8 cellular contexts compared by ENCODE assay signal in genomic region chr10:73729781-73730152, GRCh38. TPM values are rescaled to one million over a fixed set of nuclear protein-coding genes. Genes with fewer than 3 reads are reported as not detected.
DNase-seq lines count a peak whose midpoint lies in the region; ATAC-seq, FAIRE-seq and TF ChIP-seq lines count a peak whose summit lies in the region.
"Not testable (repeated sequence)": the region's sequence is repeated elsewhere in the genome, so short reads cannot be mapped to it uniquely, and the experiment has no call there.

No MANE protein-coding gene starts in this region.

- not testable (repeated sequence) for FAIRE-seq in small intestine (lab: Jason Lieb, UNC)

- not testable (repeated sequence) for H3K9me3 Mint-ChIP-seq in activated CD4-positive, alpha-beta T cell treated with anti-CD3 and anti-CD28 coated beads for 36 hours (ENCODE audit: low read depth); memory B cell

- 0% methylated on average over 9 of the region's 9 CpGs for WGBS in small intestine, 3 donors

- peak; percentile 6 for DNase-seq in NCI-H146 (lab: John Stamatoyannopoulos, UW)
- DNase-seq in activated CD4-positive, alpha-beta T cell treated with anti-CD3 and anti-CD28 coated beads for 36 hours = peak; percentile 71
- not testable (repeated sequence) for DNase-seq in ascending aorta (ENCODE audit: low spot score in 2 of 2); memory B cell (ENCODE audit: low spot score in 2 of 2); small intestine; tibial artery
- DNase-seq in fibroblast of lung (ENCODE audit: low read depth in 2 of 2) = peak; percentile 58 to 62

- peak overlapping the region; percentile 61 to 80 for H3K4me3 ChIP-seq in ascending aorta
- H3K4me3 ChIP-seq in fibroblast of lung (replicated peaks in 1 of 4; ENCODE audit: control extremely low read depth in 1 of 4, insufficient read depth in 1 of 4, low read depth in 3 of 4, low read length in 4 of 4) = peak overlapping the region; percentile 54 to 94 (median 80)
- H3K4me3 ChIP-seq in small intestine (ENCODE audit: low read depth in 1 of 2, low read length in 2 of 2) = peak overlapping the region; percentile 75 to 88
- H3K4me3 ChIP-seq in tibial artery = peak overlapping the region; percentile 83 to 88

- H3K4me2 ChIP-seq in fibroblast of lung (ENCODE audit: extremely low read depth, insufficient read depth, low read length) = peak overlapping the region; percentile 90

- H4K20me1 ChIP-seq in fibroblast of lung (ENCODE audit: control insufficient read depth, extremely low read depth, insufficient read depth, low read length) = not testable (repeated sequence)

- H3K36me3 Mint-ChIP-seq in activated CD4-positive, alpha-beta T cell treated with anti-CD3 and anti-CD28 coated beads for 36 hours (ENCODE audit: low read depth) = peaks cover 22% of the 10 kb centered on the region
- not testable (repeated sequence) for H3K36me3 Mint-ChIP-seq in memory B cell

- not testable (repeated sequence) for H3K9me3 ChIP-seq in ES-I3 (ENCODE audit: control insufficient read depth, insufficient read depth, low read length); ascending aorta; fibroblast of lung (ENCODE audit: control insufficient read depth, insufficient read depth, low read depth, low read length); small intestine (ENCODE audit: control insufficient read depth, low read depth); tibial artery

- H3K27ac Mint-ChIP-seq in activated CD4-positive, alpha-beta T cell treated with anti-CD3 and anti-CD28 coated beads for 36 hours = peak overlapping the region; percentile 97
- peak overlapping the region; percentile 92 for H3K27ac Mint-ChIP-seq in memory B cell

- H3K27ac ChIP-seq in ascending aorta (peak overlapping the region; percentile 85 to 91), fibroblast of lung (ENCODE audit: insufficient read depth, low read length) (peak overlapping the region; percentile 94), small intestine (ENCODE audit: low read depth in 1 of 2, low read length in 1 of 2) (peak overlapping the region; percentile 74 to 98), tibial artery (peak overlapping the region; percentile 88 to 89)

- H3K9ac ChIP-seq in ES-I3 (ENCODE audit: low read depth, low read length) (peak overlapping the region; percentile 96), fibroblast of lung (ENCODE audit: insufficient read depth, low read length) (peak overlapping the region; percentile 23)

- ATAC-seq in activated CD4-positive, alpha-beta T cell treated with anti-CD3 and anti-CD28 coated beads for 36 hours = peak; percentile 43
- ATAC-seq in memory B cell (ENCODE audit: low read depth) = not testable (repeated sequence)

- CTCF ChIA-PET in activated CD4-positive, alpha-beta T cell treated with anti-CD3 and anti-CD28 coated beads for 36 hours (lab: Charles Lee) = interaction anchor here (0.9 to 1.0 kb wide), 2 partner anchors 58 to 151 kb away, joined by 3 read pairs; no protein-coding TSS in a partner anchor

- H2AFZ ChIP-seq in fibroblast of lung (ENCODE audit: low read length) = peak overlapping the region; percentile 44

- not testable (repeated sequence) for TF ChIP-seq CTCF in ascending aorta (IDR thresholded peaks at IDR 0.05); fibroblast of lung (conservative IDR thresholded peaks at IDR 0.05 in 1 of 2, IDR thresholded peaks at IDR 0.05 in 1 of 2; ENCODE audit: low read depth in 1 of 2, low read length in 2 of 2); tibial artery (IDR thresholded peaks at IDR 0.05)

- intact Hi-C loops in activated CD4-positive, alpha-beta T cell treated with anti-CD3 and anti-CD28 coated beads for 36 hours (cut with DNase I, micrococcal nuclease) = loop anchor here (1.0 to 5.0 kb wide), 10 partner anchors 15 to 633 kb away; partner anchors contain the start of genes DNAJC9 (in 2 of the 2), SEC24C (in 2 of the 2), ECD (in 1 of the 2) and FAM149B1 (in 1 of the 2)
- intact Hi-C loops in ascending aorta (cut with DNase I); tibial artery (cut with DNase I; ENCODE audit: low total_unique reads): not testable (repeated sequence)

- not testable (repeated sequence) for H3K27me3 Mint-ChIP-seq in activated CD4-positive, alpha-beta T cell treated with anti-CD3 and anti-CD28 coated beads for 36 hours; memory B cell

- H3K27me3 ChIP-seq in ascending aorta; fibroblast of lung (ENCODE audit: control insufficient read depth, insufficient read depth, low read length); small intestine (ENCODE audit: control insufficient read depth in 2 of 2, insufficient read depth in 2 of 2, low read length in 2 of 2); tibial artery: not testable (repeated sequence)

- H3K4me1 ChIP-seq in ES-I3 (ENCODE audit: insufficient read depth, low read length); fibroblast of lung (ENCODE audit: control insufficient read depth, extremely low read depth, insufficient read depth, low read length); small intestine (ENCODE audit: control insufficient read depth in 2 of 2, insufficient read depth in 1 of 2, low read depth in 1 of 2, low read length in 1 of 2): not testable (repeated sequence)
- H3K4me1 ChIP-seq in ascending aorta (peaks cover 8 to 30% of the 10 kb centered on the region in 2 donors), tibial artery (peaks cover 0 to 53% (median 29%) of the 10 kb centered on the region in 4 donors)

- H3K4me3 Mint-ChIP-seq in activated CD4-positive, alpha-beta T cell treated with anti-CD3 and anti-CD28 coated beads for 36 hours = peak overlapping the region; percentile 98
- peak overlapping the region; percentile 97 for H3K4me3 Mint-ChIP-seq in memory B cell

- H3K36me3 ChIP-seq in ES-I3 (ENCODE audit: insufficient read depth, low read length); fibroblast of lung (ENCODE audit: control insufficient read depth, insufficient read depth, low read length); small intestine (ENCODE audit: control insufficient read depth in 2 of 2, insufficient read depth in 2 of 2, low read length in 2 of 2): not testable (repeated sequence)
- H3K36me3 ChIP-seq in ascending aorta (peaks cover 31 to 53% of the 10 kb centered on the region in 2 donors), tibial artery (peaks cover 18 to 56% (median 28%) of the 10 kb centered on the region in 3 donors)

- peaks cover 30% of the 10 kb centered on the region for H3K79me2 ChIP-seq in fibroblast of lung (ENCODE audit: control insufficient read depth, insufficient read depth, low read length)

- not testable (repeated sequence) for H3K4me1 Mint-ChIP-seq in activated CD4-positive, alpha-beta T cell treated with anti-CD3 and anti-CD28 coated beads for 36 hours; memory B cell

- POLR2A ChIA-PET in activated CD4-positive, alpha-beta T cell treated with anti-CD3 and anti-CD28 coated beads for 36 hours (lab: Charles Lee) = interaction anchor here (0.6 to 2.6 kb wide), 7 partner anchors 13 to 478 kb away, joined by 3 to 28 read pairs (median 3); partner anchors contain the start of genes CHCHD1 and SEC24C

RNA-seq across cellular contexts. Expression of gene SEC24C, which starts 14.4 kb away (rescaled TPM):
- total RNA-seq in activated CD4-positive, alpha-beta T cell treated with anti-CD3 and anti-CD28 coated beads for 36 hours = 10 to 100 TPM; 84.6 to 88.2 TPM
- total RNA-seq in ascending aorta (65.9 TPM), fibroblast of lung (42.9 and 58.0 TPM in 2 replicates)
- polyA plus RNA-seq in fibroblast of lung (60.4 and 63.4 TPM in 2 replicates), small intestine (10 to 100 TPM; 35.3 to 41.5 (median 35.7) TPM)
- 56.0 and 63.2 TPM in 2 replicates for polyA plus RNA-seq in fibroblast of lung (2012)
- polyA minus RNA-seq in fibroblast of lung (ENCODE audit: low replicate concordance) = 269 and 448 TPM in 2 replicates

RNA-seq across cellular contexts. Expression of gene AGAP5, which starts 31.9 kb away (rescaled TPM):
- 10 to 100 TPM in 1 of 2 experiments, 1 to 10 TPM in 1; 7.1 to 10.3 TPM for total RNA-seq in activated CD4-positive, alpha-beta T cell treated with anti-CD3 and anti-CD28 coated beads for 36 hours
- total RNA-seq in ascending aorta = 0.32 TPM
- 1.8 and 3.1 TPM in 2 replicates for total RNA-seq in fibroblast of lung
- polyA plus RNA-seq in fibroblast of lung = 1.8 and 1.9 TPM in 2 replicates
- polyA plus RNA-seq in fibroblast of lung (2012) = 1.0 and 1.3 TPM in 2 replicates
- 0.24 and 1.6 TPM in 2 replicates for polyA minus RNA-seq in fibroblast of lung (ENCODE audit: low replicate concordance)
- polyA plus RNA-seq in small intestine = 10 to 100 TPM in 1 of 3 donors, 1 to 10 TPM in 2; 4.3 to 15.2 (median 5.4) TPM

RNA-seq across cellular contexts. Expression of gene CHCHD1, which starts 52.1 kb away (rescaled TPM):
- total RNA-seq in activated CD4-positive, alpha-beta T cell treated with anti-CD3 and anti-CD28 coated beads for 36 hours = 10 to 100 TPM; 12.7 to 37.1 TPM
- total RNA-seq in ascending aorta = 24.5 TPM
- total RNA-seq in fibroblast of lung = 16.2 and 21.3 TPM in 2 replicates
- polyA plus RNA-seq in fibroblast of lung = 31.0 and 35.8 TPM in 2 replicates
- polyA plus RNA-seq in fibroblast of lung (2012) = 58.3 and 68.8 TPM in 2 replicates
- polyA minus RNA-seq in fibroblast of lung (ENCODE audit: low replicate concordance) = 1.6 and 6.2 TPM in 2 replicates
- 10 to 100 TPM; 76.5 to 87.0 (median 82.4) TPM for polyA plus RNA-seq in small intestine

RNA-seq across cellular contexts. Expression of gene ZSWIM8, which starts 55.6 kb away (rescaled TPM):
- total RNA-seq in activated CD4-positive, alpha-beta T cell treated with anti-CD3 and anti-CD28 coated beads for 36 hours = 10 to 100 TPM; 40.1 to 67.3 TPM
- total RNA-seq in ascending aorta (106 TPM), fibroblast of lung (47.0 and 60.9 TPM in 2 replicates)
- polyA plus RNA-seq in fibroblast of lung (37.9 and 53.3 TPM in 2 replicates), small intestine (100 to 1,000 TPM in 2 of 3 donors, 10 to 100 TPM in 1; 44.5 to 465 (median 214) TPM)
- 52.0 and 60.9 TPM in 2 replicates for polyA plus RNA-seq in fibroblast of lung (2012)
- 166 and 290 TPM in 2 replicates for polyA minus RNA-seq in fibroblast of lung (ENCODE audit: low replicate concordance)
